ENCODE assay signal across 1 cellular context in genomic region chr16:72013888-72014538, GRCh38.
A peak's percentile ranks its signal among the peaks of the same experiment; 100 is the strongest.
TF ChIP-seq lines count a peak whose summit lies in the region.

No MANE protein-coding gene starts in this region.

TF ChIP-seq in HepG2, 621 proteins besides CTCF, POLR2A, EP300 and RAD21:
- TF ChIP-seq, protein P1, sequence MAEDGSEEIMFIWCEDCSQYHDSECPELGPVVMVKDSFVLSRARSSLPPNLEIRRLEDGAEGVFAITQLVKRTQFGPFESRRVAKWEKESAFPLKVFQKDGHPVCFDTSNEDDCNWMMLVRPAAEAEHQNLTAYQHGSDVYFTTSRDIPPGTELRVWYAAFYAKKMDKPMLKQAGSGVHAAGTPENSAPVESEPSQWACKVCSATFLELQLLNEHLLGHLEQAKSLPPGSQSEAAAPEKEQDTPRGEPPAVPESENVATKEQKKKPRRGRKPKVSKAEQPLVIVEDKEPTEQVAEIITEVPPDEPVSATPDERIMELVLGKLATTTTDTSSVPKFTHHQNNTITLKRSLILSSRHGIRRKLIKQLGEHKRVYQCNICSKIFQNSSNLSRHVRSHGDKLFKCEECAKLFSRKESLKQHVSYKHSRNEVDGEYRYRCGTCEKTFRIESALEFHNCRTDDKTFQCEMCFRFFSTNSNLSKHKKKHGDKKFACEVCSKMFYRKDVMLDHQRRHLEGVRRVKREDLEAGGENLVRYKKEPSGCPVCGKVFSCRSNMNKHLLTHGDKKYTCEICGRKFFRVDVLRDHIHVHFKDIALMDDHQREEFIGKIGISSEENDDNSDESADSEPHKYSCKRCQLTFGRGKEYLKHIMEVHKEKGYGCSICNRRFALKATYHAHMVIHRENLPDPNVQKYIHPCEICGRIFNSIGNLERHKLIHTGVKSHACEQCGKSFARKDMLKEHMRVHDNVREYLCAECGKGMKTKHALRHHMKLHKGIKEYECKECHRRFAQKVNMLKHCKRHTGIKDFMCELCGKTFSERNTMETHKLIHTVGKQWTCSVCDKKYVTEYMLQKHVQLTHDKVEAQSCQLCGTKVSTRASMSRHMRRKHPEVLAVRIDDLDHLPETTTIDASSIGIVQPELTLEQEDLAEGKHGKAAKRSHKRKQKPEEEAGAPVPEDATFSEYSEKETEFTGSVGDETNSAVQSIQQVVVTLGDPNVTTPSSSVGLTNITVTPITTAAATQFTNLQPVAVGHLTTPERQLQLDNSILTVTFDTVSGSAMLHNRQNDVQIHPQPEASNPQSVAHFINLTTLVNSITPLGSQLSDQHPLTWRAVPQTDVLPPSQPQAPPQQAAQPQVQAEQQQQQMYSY (CRISPR knock-in tag; IDR thresholded peaks at IDR 0.05), result peak; percentile 59; the same call in 1 of the 2 replicates
- no peak for TF ChIP-seq ATAD3A (CRISPR knock-in tag; IDR thresholded peaks at IDR 0.05)
